Comparison of ENCODE assay signal across 8 cellular contexts in the genomic region with DNA sequence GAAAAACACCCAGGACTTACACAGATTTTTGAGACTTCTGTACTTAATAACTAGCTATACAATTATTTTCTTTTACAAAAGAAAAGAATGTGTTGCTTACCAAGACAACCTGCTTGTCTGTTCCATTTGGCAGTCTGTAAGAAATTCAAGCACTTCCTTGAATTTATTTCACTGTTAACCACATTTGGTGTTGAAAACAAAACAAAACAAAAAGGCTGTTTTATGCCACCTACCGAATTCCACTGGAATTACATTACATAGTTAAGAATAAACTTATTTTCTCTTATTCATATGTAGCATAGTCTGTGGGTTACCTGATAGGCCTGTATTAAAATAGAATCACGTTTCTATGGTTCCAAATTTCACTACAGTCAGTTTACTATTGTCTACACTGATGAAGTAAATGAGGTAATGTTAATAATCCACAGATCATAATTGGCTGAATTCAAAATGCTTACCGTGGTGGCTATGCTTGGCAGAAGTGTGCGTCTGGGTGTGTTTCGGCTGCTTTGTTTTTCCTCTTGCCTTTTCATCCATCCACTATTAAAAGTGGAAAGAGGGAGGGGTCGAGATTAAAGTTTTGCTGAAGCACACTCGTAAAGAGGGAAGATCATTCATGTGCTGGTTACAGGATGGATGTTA. TPM values are rescaled to one million over a fixed set of nuclear protein-coding genes. Genes with fewer than 3 reads are reported as not detected.
DNase-seq lines count a peak whose midpoint lies in the region; ATAC-seq, FAIRE-seq and TF ChIP-seq lines count a peak whose summit lies in the region.

TLR1 (minus strand) TSS at position 138 of the 642 bp plus-strand sequence. CDS start 5,960 bp downstream, outside the sequence.

- H3K27me3 ChIP-seq in CD8-positive, alpha-beta T cell (ENCODE audit: insufficient read depth, low read length) = no peaks in the 10 kb centered on the region

- peak within 1 kb of the TSS; percentile 44 for H3K4me3 ChIP-seq in CD8-positive, alpha-beta T cell (ENCODE audit: low read depth, low read length)
- peak within 1 kb of the TSS; percentile 26 for H3K4me3 ChIP-seq in NB4 (ENCODE audit: low read depth, low read length)

- peaks cover 36% of the 10 kb centered on the region for H3K36me3 Mint-ChIP-seq in CD8-positive, alpha-beta T cell
- peaks cover 28% of the 10 kb centered on the region for H3K36me3 Mint-ChIP-seq in activated naive CD8-positive, alpha-beta T cell
- peaks cover 9% of the 10 kb centered on the region for H3K36me3 Mint-ChIP-seq in glutamatergic neuron (ENCODE audit: unreplicated experiment)

- peaks cover 22% of the 10 kb centered on the region for H3K9me3 Mint-ChIP-seq in CD8-positive, alpha-beta T cell
- peaks cover 17% of the 10 kb centered on the region for H3K9me3 Mint-ChIP-seq in activated naive CD8-positive, alpha-beta T cell (ENCODE audit: low read depth)
- peaks cover 5% of the 10 kb centered on the region for H3K9me3 Mint-ChIP-seq in glutamatergic neuron (ENCODE audit: unreplicated experiment)

- peaks cover 17% of the 10 kb centered on the region for H3K9me3 ChIP-seq in CD8-positive, alpha-beta T cell (ENCODE audit: low read length)

- peaks cover 3% of the 10 kb centered on the region for H3K36me3 ChIP-seq in CD8-positive, alpha-beta T cell (ENCODE audit: insufficient read depth, low read length)

- POLR2A ChIA-PET in CD8-positive, alpha-beta T cell (lab: Charles Lee) = interaction anchor here (0.6 to 2.7 kb wide), 6 partner anchors 9 to 360 kb away, joined by 3 to 8 read pairs (median 3); partner anchors contain the start of gene TLR10

- peak within 1 kb of the TSS; percentile 84 for H3K4me3 Mint-ChIP-seq in CD8-positive, alpha-beta T cell
- H3K4me3 Mint-ChIP-seq in activated naive CD8-positive, alpha-beta T cell = peak within 1 kb of the TSS; percentile 82
- H3K4me3 Mint-ChIP-seq in glutamatergic neuron (ENCODE audit: unreplicated experiment) = no peak within 1 kb of the TSS

- H3K27ac Mint-ChIP-seq in CD8-positive, alpha-beta T cell = peak within 1 kb of the TSS; percentile 88
- peak within 1 kb of the TSS; percentile 87 for H3K27ac Mint-ChIP-seq in activated naive CD8-positive, alpha-beta T cell
- H3K27ac Mint-ChIP-seq in glutamatergic neuron (ENCODE audit: unreplicated experiment) = no peak within 1 kb of the TSS

- H3K4me1 Mint-ChIP-seq in CD8-positive, alpha-beta T cell (ENCODE audit: low read depth) = peaks cover 38% of the 10 kb centered on the region
- H3K4me1 Mint-ChIP-seq in activated naive CD8-positive, alpha-beta T cell (ENCODE audit: low read depth) = peaks cover 39% of the 10 kb centered on the region
- no peaks in the 10 kb centered on the region for H3K4me1 Mint-ChIP-seq in glutamatergic neuron (ENCODE audit: low read depth, unreplicated experiment)

- peak within 1 kb of the TSS; percentile 48 for H3K27ac ChIP-seq in CD8-positive, alpha-beta T cell (ENCODE audit: low read depth, low read length)

- TF ChIP-seq CTCF in CD8-positive, alpha-beta T cell (IDR thresholded peaks at IDR 0.05) = peak; percentile 71
- TF ChIP-seq CTCF in NB4 (IDR thresholded peaks at IDR 0.05; ENCODE audit: low read depth, low read length) (peak; percentile 21), glutamatergic neuron (IDR thresholded peaks at IDR 0.05; ENCODE audit: partially characterized antibody, unreplicated experiment) (peak; percentile 61), GM20000 (IDR thresholded peaks at IDR 0.05; ENCODE audit: extremely low read depth, missing control alignments) (no peak)

- DNase-seq in CD8-positive, alpha-beta T cell = no peak
- DNase-seq in NB4 (ENCODE audit: low read depth) (peak; percentile 85), glutamatergic neuron (no peak), pulmonary artery endothelial cell (ENCODE audit: low read depth, low spot score) (peak; percentile 46), GM20000 (ENCODE audit: low spot score) (no peak), HTR-8/SVneo (ENCODE audit: insufficient read length, low spot score) (no peak)

- intact Hi-C loops in CD8-positive, alpha-beta T cell (cut with DNase I, micrococcal nuclease) = loop anchor here (1.0 to 5.0 kb wide), 5 partner anchors 21 to 378 kb away; partner anchors contain the start of genes TLR6 (in 2 of the 2) and WDR19 (in 1 of the 2)

- H3K27me3 Mint-ChIP-seq in CD8-positive, alpha-beta T cell (ENCODE audit: low read depth) = no peaks in the 10 kb centered on the region
- H3K27me3 Mint-ChIP-seq in activated naive CD8-positive, alpha-beta T cell = no peaks in the 10 kb centered on the region
- H3K27me3 Mint-ChIP-seq in glutamatergic neuron (ENCODE audit: unreplicated experiment) = no peaks in the 10 kb centered on the region

- FAIRE-seq in HTR-8/SVneo (lab: Jason Lieb, UNC) = no peak

- CTCF ChIA-PET in CD8-positive, alpha-beta T cell (lab: Charles Lee) = interaction anchor here (0.6 to 5.8 kb wide), 19 partner anchors 10 to 625 kb away, joined by 3 to 51 read pairs (median 4); partner anchors contain the start of gene TLR10

- peaks cover 30% of the 10 kb centered on the region for H3K4me1 ChIP-seq in CD8-positive, alpha-beta T cell (ENCODE audit: insufficient read depth, low read length)

- peak; percentile 89 for ATAC-seq in CD8-positive, alpha-beta T cell
- ATAC-seq in GM19467 (IDR thresholded peaks at IDR 0.05; ENCODE audit: unreplicated experiment) = peak; percentile 20

- no peak for TF ChIP-seq POLR2A in NB4 (IDR thresholded peaks at IDR 0.05; ENCODE audit: extremely low read depth, insufficient read length)

RNA-seq across cellular contexts. Expression of gene TLR1, which starts in this region (rescaled TPM):
- 10 to 100 TPM; 10.1 to 13.4 TPM for total RNA-seq in CD8-positive, alpha-beta T cell
- not detected for total RNA-seq in glutamatergic neuron (ENCODE audit: unreplicated experiment)
- 6.5 and 7.5 TPM in 2 replicates for total RNA-seq in pulmonary artery endothelial cell

Comparison
In these comparisons a context has a peak if more than half of its experiments do, and no peak if none do; other contexts are left out.
1. DNase-seq: peak in NB4 (single experiment) and pulmonary artery endothelial cell (single experiment); none in CD8-positive, alpha-beta T cell (0 of 7), glutamatergic neuron (single experiment), GM20000 (single experiment) and HTR-8/SVneo (single experiment).